ENCODE assay signal across 12 cellular contexts in the genomic region with DNA sequence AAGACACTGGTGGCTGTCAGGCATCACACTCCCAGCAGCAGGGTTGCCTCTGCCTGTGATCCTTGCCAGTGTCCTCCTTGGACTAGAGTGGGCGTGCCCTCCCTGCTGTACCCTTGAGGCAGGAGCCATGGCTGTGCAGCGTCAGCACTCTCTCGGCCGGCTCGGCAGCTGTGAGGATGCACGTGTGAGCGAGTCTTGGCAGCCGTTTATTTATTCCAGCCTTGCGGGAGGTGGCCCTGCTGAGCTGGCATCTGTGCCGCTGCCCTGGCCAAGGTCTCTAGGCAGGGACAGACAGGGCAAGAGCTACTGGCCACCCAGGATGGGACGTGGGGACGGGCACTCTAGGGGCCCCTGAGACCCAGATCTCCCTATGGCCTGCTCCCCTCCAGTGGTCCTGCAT. TPM values are rescaled to one million over a fixed set of nuclear protein-coding genes. Genes with fewer than 3 reads are reported as not detected.
A peak's percentile ranks its signal among the peaks of the same experiment; 100 is the strongest.
DNase-seq lines count a peak whose midpoint lies in the region; ATAC-seq and TF ChIP-seq lines count a peak whose summit lies in the region.
"Had no signal": no experiment of that assay in that cellular context is flagged by ENCODE, and none has a peak within 500 bp of the region (broad histone marks: within the 10 kb centered on the region; RNA-seq: fewer than 3 reads in every experiment).

No MANE protein-coding gene starts in this region.

- DNase-seq in NCI-H1694 (lab: John Stamatoyannopoulos, UW): peak; percentile 82
- DNase-seq in cerebellum (ENCODE audit: low spot score): peak; percentile 83
- DNase-seq in medulla oblongata (ENCODE audit: extremely low spot score): peak; percentile 46
- DNase-seq in CD1c-positive myeloid dendritic cell (ENCODE audit: extremely low spot score): no peak
- DNase-seq in effector CD8-positive, alpha-beta T cell (lab: John Stamatoyannopoulos, UW): no peak
- DNase-seq: activated naive CD4-positive, alpha-beta T cell treated with anti-CD3 and anti-CD28 coated beads for 36 hours; stimulated activated naive CD8-positive, alpha-beta T cell treated with anti-CD3 and anti-CD28 coated beads, Interleukin-15, amount 100 ng/mL, for 72 hours had no signal

- peak overlapping the region; percentile 57 for H3K27ac ChIP-seq in C4-2B
- H3K27ac ChIP-seq: BLaER1 had no signal

- no peak for TF ChIP-seq CTCF in C4-2B (conservative IDR thresholded peaks at IDR 0.05)

- ATAC-seq in HG03354 (IDR thresholded peaks at IDR 0.05; ENCODE audit: poor library complexity, severe bottlenecking, unreplicated experiment) (no peak), HG03442 (IDR thresholded peaks at IDR 0.05; ENCODE audit: unreplicated experiment) (no peak)
- ATAC-seq: stimulated activated naive CD8-positive, alpha-beta T cell treated with anti-CD3 and anti-CD28 coated beads, Interleukin-15, amount 100 ng/mL, for 72 hours had no signal

RNA-seq across cellular contexts. Expression of gene TSPAN4, which starts 33.9 kb away (rescaled TPM):
- total RNA-seq in cerebellum: 34.8 TPM

RNA-seq across cellular contexts. Expression of gene CHID1, which starts 34.1 kb away (rescaled TPM):
- 28.4 TPM for total RNA-seq in cerebellum

RNA-seq across cellular contexts. Expression of gene POLR2L, which starts 34.2 kb away (rescaled TPM):
- total RNA-seq in cerebellum: 23.7 TPM

RNA-seq across cellular contexts. Expression of gene CD151, which starts 43.8 kb away (rescaled TPM):
- 36.7 TPM for total RNA-seq in cerebellum

RNA-seq across cellular contexts. Expression of gene CRACR2B, which starts 48.8 kb away (rescaled TPM):
- total RNA-seq in cerebellum: 4.0 TPM
- total RNA-seq: SK-MEL-5 had no signal

Comparison
In these comparisons a context has a peak if more than half of its experiments do, and no peak if none do; other contexts are left out.
1. DNase-seq: peak in NCI-H1694 (single experiment), cerebellum (single experiment) and medulla oblongata (single experiment); none in CD1c-positive myeloid dendritic cell (single experiment) and effector CD8-positive, alpha-beta T cell (single experiment).